Comparison of ENCODE assay signal across 20 cellular contexts in the genomic region with DNA sequence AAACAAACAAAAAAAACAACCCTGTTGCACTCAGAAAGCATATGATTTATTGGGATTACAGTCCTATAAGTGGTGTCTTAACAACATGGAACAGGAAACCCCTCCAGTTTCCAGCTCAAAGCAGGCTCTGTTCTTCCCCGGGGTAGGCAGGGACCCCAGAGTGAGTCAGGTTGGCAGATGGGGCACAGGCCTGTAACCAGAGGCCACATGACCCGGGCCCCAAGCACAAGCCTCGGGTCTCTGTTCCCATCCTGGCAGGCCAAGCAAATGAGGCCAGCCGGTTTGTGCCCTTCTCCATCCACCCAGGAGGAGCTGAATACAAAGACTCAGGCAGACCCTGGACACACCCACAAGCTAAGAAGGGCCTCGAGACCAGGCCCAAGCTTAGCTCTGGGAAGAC.
"Had no signal": no experiment of that assay in that cellular context is flagged by ENCODE, and none has a peak within 500 bp of the region (broad histone marks: within the 10 kb centered on the region; RNA-seq: fewer than 3 reads in every experiment).

No MANE protein-coding gene starts in this region.

- H3K27ac ChIP-seq: ascending aorta, colonic mucosa, epithelial cell of prostate, tibial artery had no signal

- H3K4me1 Mint-ChIP-seq: activated T-helper 17 cell treated with anti-CD3 and anti-CD28 coated beads, Interleukin-2, amount 50 U/mL, for 72 hours; central memory CD8-positive, alpha-beta T cell had no signal

- ATAC-seq: sciatic nerve had no signal

- H3K4me3 Mint-ChIP-seq: activated B cell treated with CpG ODN at 0.5 μM for 24 hours; activated T-helper 17 cell treated with anti-CD3 and anti-CD28 coated beads, Interleukin-2, amount 50 U/mL, for 72 hours; central memory CD8-positive, alpha-beta T cell; endodermal cell; mesothelial cell of epicardium; nephron progenitor cell; stimulated activated memory B cell treated with anti-CD40 and anti-IgM and Interleukin-4, amounts not matched to agents 10 μg/mL and 1 μg/mL and 100 μg/mL, for 72 hours; T-helper 2 cell treated with Interferon-gamma antibody and Interleukin-4, amounts not matched to agents 5 μg/mL and 100 μg/mL, for 36 hours had no signal

- DNase-seq: activated B cell treated with CpG ODN at 0.5 μM for 24 hours; activated CD4-positive, alpha-beta T cell treated with anti-CD3 and anti-CD28 coated beads for 4 hours; activated naive CD4-positive, alpha-beta T cell treated with anti-CD3 and anti-CD28 coated beads, Interleukin-2, amount 50 U/mL, for 16 hours; activated T-cell treated with anti-CD3 and anti-CD28 coated beads for 4 hours; colonic mucosa; endodermal cell; foreskin fibroblast; glutamatergic neuron; nephron progenitor cell; stimulated activated CD4-positive, alpha-beta T cell treated with anti-CD3 and anti-CD28 coated beads, Interleukin-4, amount 100 ng/mL, for 24 hours; SW 1271; tibial artery had no signal

- H3K9me3 Mint-ChIP-seq: activated B cell treated with CpG ODN at 0.5 μM for 24 hours; activated T-helper 17 cell treated with anti-CD3 and anti-CD28 coated beads, Interleukin-2, amount 50 U/mL, for 72 hours; central memory CD8-positive, alpha-beta T cell; endodermal cell; mesothelial cell of epicardium; nephron progenitor cell; stimulated activated memory B cell treated with anti-CD40 and anti-IgM and Interleukin-4, amounts not matched to agents 10 μg/mL and 1 μg/mL and 100 μg/mL, for 72 hours; T-helper 2 cell treated with Interferon-gamma antibody and Interleukin-4, amounts not matched to agents 5 μg/mL and 100 μg/mL, for 36 hours had no signal

- H3K27me3 Mint-ChIP-seq: activated B cell treated with CpG ODN at 0.5 μM for 24 hours; activated T-helper 17 cell treated with anti-CD3 and anti-CD28 coated beads, Interleukin-2, amount 50 U/mL, for 72 hours; central memory CD8-positive, alpha-beta T cell; stimulated activated memory B cell treated with anti-CD40 and anti-IgM and Interleukin-4, amounts not matched to agents 10 μg/mL and 1 μg/mL and 100 μg/mL, for 72 hours had no signal

- H3K27ac Mint-ChIP-seq: activated B cell treated with CpG ODN at 0.5 μM for 24 hours; activated T-helper 17 cell treated with anti-CD3 and anti-CD28 coated beads, Interleukin-2, amount 50 U/mL, for 72 hours; endodermal cell; mesothelial cell of epicardium; nephron progenitor cell; stimulated activated memory B cell treated with anti-CD40 and anti-IgM and Interleukin-4, amounts not matched to agents 10 μg/mL and 1 μg/mL and 100 μg/mL, for 72 hours; T-helper 2 cell treated with Interferon-gamma antibody and Interleukin-4, amounts not matched to agents 5 μg/mL and 100 μg/mL, for 36 hours had no signal

- H3K36me3 Mint-ChIP-seq: mesothelial cell of epicardium; stimulated activated memory B cell treated with anti-CD40 and anti-IgM and Interleukin-4, amounts not matched to agents 10 μg/mL and 1 μg/mL and 100 μg/mL, for 72 hours had no signal
